ENCODE assay signal across 21 cellular contexts in the genomic region with DNA sequence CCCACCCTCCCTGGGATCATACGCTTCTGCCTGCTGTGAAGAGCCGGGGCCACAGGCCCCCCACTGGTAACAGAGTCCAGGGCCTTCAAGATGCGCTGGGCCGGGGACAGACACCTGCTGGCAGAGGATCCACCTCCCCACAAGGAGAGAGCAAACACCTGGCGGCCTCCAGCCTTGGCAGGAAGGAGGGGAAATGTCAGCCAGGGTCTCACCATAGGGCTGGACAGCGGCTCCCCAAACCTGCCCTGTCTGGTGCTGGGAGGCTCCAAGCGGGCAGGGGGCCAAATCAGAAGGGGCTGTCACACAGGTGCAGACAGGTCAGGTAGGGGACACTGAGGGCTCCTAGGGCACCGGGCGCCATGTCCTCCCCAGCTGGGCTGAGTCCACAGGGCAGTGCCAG.
"Had no signal": no experiment of that assay in that cellular context is flagged by ENCODE, and none has a peak within 500 bp of the region (broad histone marks: within the 10 kb centered on the region; RNA-seq: fewer than 3 reads in every experiment).

No MANE protein-coding gene starts in this region.

- H3K36me3 ChIP-seq: breast epithelium, esophagus squamous epithelium, heart left ventricle, ovary, prostate gland, right atrium auricular region had no signal

- H3K36me3 Mint-ChIP-seq: activated naive CD8-positive, alpha-beta T cell treated with anti-CD3 and anti-CD28 coated beads for 36 hours; naive thymus-derived CD4-positive, alpha-beta T cell had no signal

- H3K9me3 ChIP-seq: breast epithelium, esophagus squamous epithelium, gastroesophageal sphincter, heart left ventricle, neutrophil, ovary, prostate gland, right atrium auricular region had no signal

- ATAC-seq: activated CD8-positive, alpha-beta T cell treated with anti-CD3 and anti-CD28 coated beads, Interleukin-2, amount 10 ng/mL, durations not matched to agents 7 days and 5 days; activated T-helper 17 cell treated with anti-CD3 and anti-CD28 coated beads, Interleukin-2, amount 50 U/mL, for 72 hours; gastroesophageal sphincter; heart left ventricle; naive thymus-derived CD4-positive, alpha-beta T cell; stimulated activated naive CD8-positive, alpha-beta T cell treated with anti-CD3 and anti-CD28 coated beads, Interleukin-15, Interleukin-2, amounts not matched to agents 100 U/mL and 50 U/mL, for 24 hours had no signal

- H3K27ac ChIP-seq: breast epithelium, coronary artery, esophagus squamous epithelium, gastroesophageal sphincter, heart left ventricle, neutrophil, ovary, prostate gland, right atrium auricular region had no signal

- H3K4me1 Mint-ChIP-seq: endodermal cell had no signal

- DNase-seq: activated CD4-positive, alpha-beta T cell treated with anti-CD3 and anti-CD28 coated beads, Interleukin-2, amount 50 U/mL, for 1 hour; activated CD8-positive, alpha-beta T cell treated with anti-CD3 and anti-CD28 coated beads, Interleukin-2, amount 10 ng/mL, durations not matched to agents 7 days and 5 days; activated naive CD8-positive, alpha-beta T cell treated with anti-CD3 and anti-CD28 coated beads for 36 hours; activated T-cell treated with anti-CD3 and anti-CD28 coated beads, Interleukin-2, amount 50 U/mL, for 1 hour; endodermal cell; esophagus squamous epithelium; islet precursor cell; naive thymus-derived CD4-positive, alpha-beta T cell; ovary; stimulated activated CD4-positive, alpha-beta T cell treated with anti-CD3 and anti-CD28 coated beads, Interleukin-12 subunit alpha, Interleukin-12 subunit beta, amount 100 ng/mL, for 4 hours; stimulated activated CD4-positive, alpha-beta T cell treated with anti-CD3 and anti-CD28 coated beads, Interleukin-4, amount 100 ng/mL, for 4 hours; stimulated activated naive CD8-positive, alpha-beta T cell treated with anti-CD3 and anti-CD28 coated beads, Interleukin-15, Interleukin-2, amounts not matched to agents 100 U/mL and 50 U/mL, for 24 hours had no signal

- H3K4me3 ChIP-seq: breast epithelium, coronary artery, esophagus squamous epithelium, gastroesophageal sphincter, heart left ventricle, lung, ovary, prostate gland, right atrium auricular region had no signal

- H3K9me3 Mint-ChIP-seq: activated naive CD8-positive, alpha-beta T cell treated with anti-CD3 and anti-CD28 coated beads for 36 hours; activated T-helper 17 cell treated with anti-CD3 and anti-CD28 coated beads, Interleukin-2, amount 50 U/mL, for 72 hours; endodermal cell had no signal

- H3K27me3 ChIP-seq: ovary, right atrium auricular region had no signal

- H3K4me3 Mint-ChIP-seq: activated CD8-positive, alpha-beta T cell treated with anti-CD3 and anti-CD28 coated beads, Interleukin-2, amount 10 ng/mL, durations not matched to agents 7 days and 5 days; activated naive CD8-positive, alpha-beta T cell treated with anti-CD3 and anti-CD28 coated beads for 36 hours; activated T-helper 17 cell treated with anti-CD3 and anti-CD28 coated beads, Interleukin-2, amount 50 U/mL, for 72 hours; endodermal cell; naive thymus-derived CD4-positive, alpha-beta T cell had no signal

- H3K27ac Mint-ChIP-seq: activated CD8-positive, alpha-beta T cell treated with anti-CD3 and anti-CD28 coated beads, Interleukin-2, amount 10 ng/mL, durations not matched to agents 7 days and 5 days; activated naive CD8-positive, alpha-beta T cell treated with anti-CD3 and anti-CD28 coated beads for 36 hours; activated T-helper 17 cell treated with anti-CD3 and anti-CD28 coated beads, Interleukin-2, amount 50 U/mL, for 72 hours; endodermal cell; naive thymus-derived CD4-positive, alpha-beta T cell had no signal

- H3K4me1 ChIP-seq: breast epithelium, esophagus squamous epithelium, gastroesophageal sphincter, heart left ventricle, prostate gland, right atrium auricular region had no signal
